In genomic region chr7:98534493-98534892, GRCh38 we compare ENCODE assay signal across 28 cellular contexts.
DNase-seq lines count a peak whose midpoint lies in the region; ATAC-seq, FAIRE-seq and TF ChIP-seq lines count a peak whose summit lies in the region.
"Had no signal": no experiment of that assay in that cellular context is flagged by ENCODE, and none has a peak within 500 bp of the region (broad histone marks: within the 10 kb centered on the region; RNA-seq: fewer than 3 reads in every experiment).

No MANE protein-coding gene starts in this region.

- no peak overlapping the region for H3K4me2 ChIP-seq in mammary epithelial cell (ENCODE audit: insufficient read depth, low read depth, low read length)
- H3K4me2 ChIP-seq in neuronal stem cell (ENCODE audit: insufficient read depth, low read length, poor library complexity, severe bottlenecking): no peak overlapping the region
- H3K4me2 ChIP-seq: A549, BLaER1 had no signal

- H3K27ac ChIP-seq in mammary epithelial cell (ENCODE audit: insufficient read depth, low read depth, low read length) (no peak overlapping the region), HEK293 (ENCODE audit: extremely low read depth, low read depth, low read length) (no peak overlapping the region), kidney (ENCODE audit: low read depth in 2 of 2, low read length in 2 of 2) (no peak overlapping the region), neuronal stem cell (replicated peaks; ENCODE audit: low read length) (no peak overlapping the region)
- H3K27ac ChIP-seq: 22Rv1, A549, BLaER1 had no signal

- H3K36me3 ChIP-seq in mammary epithelial cell (ENCODE audit: insufficient read depth, low read length) (no peaks in the 10 kb centered on the region), HEK293 (ENCODE audit: control insufficient read depth in 2 of 2, insufficient read depth in 1 of 2, low read length in 2 of 2) (no peaks in the 10 kb centered on the region), kidney (ENCODE audit: control insufficient read depth in 1 of 2, insufficient read depth in 2 of 2, low read length in 2 of 2) (no peaks in the 10 kb centered on the region), neuronal stem cell (replicated peaks in 1 of 2; ENCODE audit: control insufficient read depth in 2 of 2, insufficient read depth in 2 of 2, low read length in 2 of 2) (no peaks in the 10 kb centered on the region)
- H3K36me3 ChIP-seq: BE2C, BLaER1 had no signal

- no TSS peak for BruUV-seq in MCF 10A (replicated peaks; lab: Mats Ljungman, UMichigan)
- BruUV-seq in mammary epithelial cell (replicated peaks; lab: Mats Ljungman, UMichigan): no TSS peak

- H3K4me3 ChIP-seq in mammary epithelial cell (replicated peaks in 1 of 3; ENCODE audit: insufficient read depth in 1 of 3, low read depth in 2 of 3, low read length in 3 of 3) (no peak overlapping the region), HEK293 (ENCODE audit: low read depth, low read length) (no peak overlapping the region), kidney (ENCODE audit: low read length in 2 of 2) (no peak overlapping the region), neuronal stem cell (ENCODE audit: low read length in 2 of 2) (peak overlapping the region in 1 of 2 donors; percentile 26)
- H3K4me3 ChIP-seq: A549, BLaER1, GM12878 had no signal

- no peak overlapping the region for H2BK15ac ChIP-seq in neuronal stem cell (ENCODE audit: low read length)

- no peak overlapping the region for H2BK120ac ChIP-seq in neuronal stem cell (ENCODE audit: low read depth, low read length)

- no peak overlapping the region for H2BK5ac ChIP-seq in neuronal stem cell (ENCODE audit: low read length)

- in situ Hi-C loops in mammary epithelial cell (cut with MboI; ENCODE audit: low sequenced_read_pairs in 2 of 2): no loop called here

- H4K8ac ChIP-seq in neuronal stem cell (ENCODE audit: low read depth, low read length): no peak overlapping the region

- no peak overlapping the region for H3K23ac ChIP-seq in neuronal stem cell (ENCODE audit: low read depth, low read length, poor library complexity)

- peaks cover 5% of the 10 kb centered on the region for H3K4me1 Mint-ChIP-seq in MCF 10A (ENCODE audit: insufficient read depth, unreplicated experiment)
- H3K4me1 Mint-ChIP-seq: CD14-positive monocyte; CD4-positive, alpha-beta memory T cell; CD4-positive, CD25-positive, alpha-beta regulatory T cell; CD8-positive, alpha-beta memory T cell had no signal

- H3K27ac Mint-ChIP-seq in MCF 10A (ENCODE audit: low read depth, unreplicated experiment): no peak overlapping the region
- H3K27ac Mint-ChIP-seq: CD4-positive, alpha-beta memory T cell; CD4-positive, CD25-positive, alpha-beta regulatory T cell; CD8-positive, alpha-beta memory T cell had no signal

- no peak overlapping the region for H3K14ac ChIP-seq in neuronal stem cell (ENCODE audit: low read length)

- H3K36me3 Mint-ChIP-seq in MCF 10A (ENCODE audit: insufficient read depth, unreplicated experiment): no peaks in the 10 kb centered on the region
- H3K36me3 Mint-ChIP-seq: CD14-positive monocyte; CD4-positive, CD25-positive, alpha-beta regulatory T cell had no signal

- H2AFZ ChIP-seq in mammary epithelial cell (ENCODE audit: low read depth, low read length) (no peak overlapping the region), neuronal stem cell (ENCODE audit: low read length) (no peak overlapping the region)

- intact Hi-C loops in MCF 10A (cut with micrococcal nuclease): no loop called here
- intact Hi-C loops in mammary epithelial cell (cut with micrococcal nuclease): no loop called here
- intact Hi-C loops in kidney (cut with DNase I): no loop called here

- CTCF ChIA-PET in MCF 10A (lab: Yijun Ruan, JAX): no interaction called here
- CTCF ChIA-PET in mammary epithelial cell (lab: Charles Lee; ENCODE audit: low non-redundant PET): no interaction called here
- CTCF ChIA-PET in HEK293 (lab: Yijun Ruan, JAX): no interaction called here

- H4K20me1 ChIP-seq in mammary epithelial cell (ENCODE audit: insufficient read depth, low read length): no peaks in the 10 kb centered on the region
- H4K20me1 ChIP-seq: BLaER1 had no signal

- no peaks in the 10 kb centered on the region for H3K27me3 ChIP-seq in mammary epithelial cell (ENCODE audit: insufficient read depth, low read length)
- no peaks in the 10 kb centered on the region for H3K27me3 ChIP-seq in neuronal stem cell (ENCODE audit: control insufficient read depth in 3 of 3, insufficient read depth in 3 of 3, low read depth in 1 of 3, low read length in 3 of 3)
- H3K27me3 ChIP-seq: BE2C, BLaER1 had no signal

- POLR2A ChIA-PET in MCF 10A (lab: Yijun Ruan, JAX): interaction anchor here (0.9 kb wide), 1 partner anchor 18 kb away, joined by 3 read pairs; no protein-coding TSS in a partner anchor
- POLR2A ChIA-PET in HEK293 (lab: Yijun Ruan, JAX): no interaction called here

- no peak overlapping the region for H3K4me3 Mint-ChIP-seq in MCF 10A (ENCODE audit: unreplicated experiment)
- H3K4me3 Mint-ChIP-seq: CD14-positive monocyte; CD4-positive, alpha-beta memory T cell; CD4-positive, CD25-positive, alpha-beta regulatory T cell; CD8-positive, alpha-beta memory T cell had no signal

- H3K9ac ChIP-seq in mammary epithelial cell (ENCODE audit: insufficient read depth, low read length) (no peak overlapping the region), kidney (ENCODE audit: low read length in 2 of 2) (no peak overlapping the region), neuronal stem cell (ENCODE audit: low read depth, low read length, poor library complexity) (no peak overlapping the region)
- H3K9ac ChIP-seq: BLaER1 had no signal

- H2AK5ac ChIP-seq in neuronal stem cell (ENCODE audit: low read depth, low read length): no peak overlapping the region

- H3K9me3 ChIP-seq in mammary epithelial cell (replicated peaks; ENCODE audit: insufficient read depth, low read length) (peaks cover 2% of the 10 kb centered on the region), HEK293 (ENCODE audit: control insufficient read depth, insufficient read depth, low read depth, low read length) (no peaks in the 10 kb centered on the region), kidney (ENCODE audit: control insufficient read depth in 1 of 2, low read length in 2 of 2) (no peaks in the 10 kb centered on the region), neuronal stem cell (replicated peaks in 1 of 2; ENCODE audit: control insufficient read depth in 2 of 2, insufficient read depth in 1 of 2, low read depth in 1 of 2, low read length in 2 of 2) (peaks cover 0 to 2% of the 10 kb centered on the region in 2 donors)
- H3K9me3 ChIP-seq: BE2C had no signal

- no peak overlapping the region for H4K91ac ChIP-seq in neuronal stem cell (ENCODE audit: low read depth, low read length, poor library complexity)

- no peak for TF ChIP-seq CTCF in MCF 10A (IDR thresholded peaks at IDR 0.05; ENCODE audit: unreplicated experiment)
- no peak for TF ChIP-seq CTCF in mammary epithelial cell (conservative IDR thresholded peaks at IDR 0.05 in 1 of 2, IDR thresholded peaks at IDR 0.05 in 1 of 2; ENCODE audit: extremely low read depth in 1 of 2, insufficient read depth in 1 of 2, low read depth in 1 of 2, low read length in 2 of 2)
- no peak for TF ChIP-seq CTCF in HEK293 (tag by site-specific recombination; IDR thresholded peaks at IDR 0.05)
- no peak for TF ChIP-seq CTCF in kidney (IDR thresholded peaks at IDR 0.05; ENCODE audit: borderline replicate concordance, extremely low read depth, insufficient read depth)

- H3K9me3 Mint-ChIP-seq in MCF 10A (ENCODE audit: unreplicated experiment): peaks cover 25% of the 10 kb centered on the region

- dilution Hi-C loops in mammary epithelial cell (cut with HindIII; ENCODE audit: low sequenced_read_pairs): no loop called here

- peaks cover 10% of the 10 kb centered on the region for H3K27me3 Mint-ChIP-seq in MCF 10A (ENCODE audit: insufficient read depth, unreplicated experiment)

- peak; percentile 66 for DNase-seq in MCF 10A (ENCODE audit: unreplicated experiment)
- DNase-seq in mammary epithelial cell: no peak
- peak; percentile 26 for DNase-seq in kidney
- DNase-seq in NCI-H1048 (lab: John Stamatoyannopoulos, UW): no peak
- DNase-seq in neuronal stem cell (ENCODE audit: low spot score): no peak
- DNase-seq: BE2C; C1 segment of cervical spinal cord; CD4-positive, alpha-beta memory T cell; CD4-positive, CD25-positive, alpha-beta regulatory T cell; CD8-positive, alpha-beta memory T cell; COR-L47; DMS 273 treated with DMSO at 0.1 percent for 48 hours; DMS153; DMS53; DMS79; DND-41; EL; GDM1 had no signal

- no peaks in the 10 kb centered on the region for H3K79me2 ChIP-seq in mammary epithelial cell (ENCODE audit: insufficient read depth, low read length)

- TF ChIP-seq EP300 in Ishikawa (IDR thresholded peaks at IDR 0.05; ENCODE audit: borderline replicate concordance): no peak

- no peak overlapping the region for H3K18ac ChIP-seq in neuronal stem cell (ENCODE audit: low read length)

- no peak overlapping the region for H2BK12ac ChIP-seq in neuronal stem cell (ENCODE audit: low read length)

- no peak for TF ChIP-seq RAD21 in Ishikawa (IDR thresholded peaks at IDR 0.05; ENCODE audit: low read depth)

- H3K79me1 ChIP-seq in neuronal stem cell (ENCODE audit: low read depth, low read length): no peaks in the 10 kb centered on the region

- FAIRE-seq in kidney (lab: Jason Lieb, UNC): no peak
- FAIRE-seq: A549, GM12878, GM12892, GM18507 had no signal

- H3K4ac ChIP-seq in neuronal stem cell (ENCODE audit: low read length): no peak overlapping the region

- H3K4me1 ChIP-seq in mammary epithelial cell (ENCODE audit: insufficient read depth, low read length): no peaks in the 10 kb centered on the region
- no peaks in the 10 kb centered on the region for H3K4me1 ChIP-seq in HEK293 (ENCODE audit: control insufficient read depth, insufficient read depth, low read length)
- no peaks in the 10 kb centered on the region for H3K4me1 ChIP-seq in kidney (ENCODE audit: control insufficient read depth in 1 of 2, insufficient read depth in 1 of 2, low read depth in 1 of 2, low read length in 2 of 2)
- H3K4me1 ChIP-seq in neuronal stem cell (ENCODE audit: control insufficient read depth in 2 of 2, insufficient read depth in 1 of 2, low read depth in 1 of 2, low read length in 2 of 2): no peaks in the 10 kb centered on the region
- H3K4me1 ChIP-seq: A549, BE2C, BLaER1 had no signal

- no peak for ATAC-seq in HG03097 (IDR thresholded peaks at IDR 0.05; ENCODE audit: low FRiP score, unreplicated experiment)
- ATAC-seq: A549, GM12878 had no signal

- 51% methylated on average over 5 of the region's 7 CpGs for WGBS in mammary epithelial cell (ENCODE audit: low coverage, missing lambda C conversion rate)
- WGBS in neuronal stem cell (ENCODE audit: extremely low coverage in 2 of 2, insufficient read length in 2 of 2, insufficient replicate concordance in 1 of 2), 2 donors: no CpG with 5 or more reads among the region's 7 CpGs

TF ChIP-seq in HEK293, 187 proteins besides CTCF, POLR2A, EP300 and RAD21 (continues in another document):
- TF ChIP-seq ZSCAN16 (tag by site-specific recombination; IDR thresholded peaks at IDR 0.05) (no peak), ZNF623 (tag by site-specific recombination; IDR thresholded peaks at IDR 0.05) (0 out of 2 replicates have a peak, but pooled peaks have one; percentile 29)

TF ChIP-seq in Ishikawa, 13 proteins besides CTCF, POLR2A, EP300 and RAD21:
- 0 out of 2 replicates have a peak, but pooled peaks have one; percentile 27 for TF ChIP-seq CEBPB (IDR thresholded peaks at IDR 0.05)
- no peak for TF ChIP-seq FOXM1 (IDR thresholded peaks at IDR 0.05; ENCODE audit: borderline replicate concordance, low read depth)
TF ChIP-seq in Ishikawa: peak in this region for 1.

Comparison
In these comparisons a context has a peak if more than half of its experiments do, and no peak if none do; other contexts are left out.
1. DNase-seq: peak in MCF 10A (single experiment) and kidney (single experiment); none in mammary epithelial cell (single experiment), NCI-H1048 (single experiment) and neuronal stem cell (single experiment).